3 cellular contexts compared by ENCODE assay signal in genomic region chr2:66867038-66867380, GRCh38.
TF ChIP-seq lines count a peak whose summit lies in the region.

No MANE protein-coding gene starts in this region.

TF ChIP-seq in SK-N-SH, 30 proteins besides CTCF, POLR2A, EP300 and RAD21:
- TF ChIP-seq PBX3 (IDR thresholded peaks at IDR 0.05) (peak; percentile 45; the same call in 1 of the 2 replicates), TAF1 (IDR thresholded peaks at IDR 0.05; ENCODE audit: borderline replicate concordance, low read depth, low read length) (no peak), FOXM1 (IDR thresholded peaks at IDR 0.05; ENCODE audit: low read depth) (no peak), TCF12 (IDR thresholded peaks at IDR 0.05) (peak; percentile 63)

TF ChIP-seq in SK-N-SH treated with all-trans-retinoic acid at 6 μM for 48 hours, 23 proteins besides CTCF, POLR2A, EP300 and RAD21 (continued from another document):
- no peak for TF ChIP-seq TSHZ2 (CRISPR knock-in tag; IDR thresholded peaks at IDR 0.05)

TF ChIP-seq in neural cell, 6 proteins besides CTCF, POLR2A, EP300 and RAD21:
- TF ChIP-seq REST (IDR thresholded peaks at IDR 0.05; ENCODE audit: borderline replicate concordance), result no peak
- TF ChIP-seq EZH2 (IDR thresholded peaks at IDR 0.05; ENCODE audit: borderline replicate concordance, insufficient read depth, low read length, poor library complexity, severe bottlenecking), result no peak
- TF ChIP-seq POLR2AphosphoS5 (IDR thresholded peaks at IDR 0.05), result peak; percentile 66
- no peak for TF ChIP-seq MXI1 (conservative IDR thresholded peaks at IDR 0.05; ENCODE audit: poor library complexity, severe bottlenecking)
- peak; percentile 39 for TF ChIP-seq SMC3 (conservative IDR thresholded peaks at IDR 0.05; ENCODE audit: poor library complexity)
- TF ChIP-seq TAF1 (IDR thresholded peaks at IDR 0.05; ENCODE audit: low read depth), result no peak
TF ChIP-seq in neural cell: peak in this region for 2.
